ENCODE assay signal across 1 cellular context in the genomic region with DNA sequence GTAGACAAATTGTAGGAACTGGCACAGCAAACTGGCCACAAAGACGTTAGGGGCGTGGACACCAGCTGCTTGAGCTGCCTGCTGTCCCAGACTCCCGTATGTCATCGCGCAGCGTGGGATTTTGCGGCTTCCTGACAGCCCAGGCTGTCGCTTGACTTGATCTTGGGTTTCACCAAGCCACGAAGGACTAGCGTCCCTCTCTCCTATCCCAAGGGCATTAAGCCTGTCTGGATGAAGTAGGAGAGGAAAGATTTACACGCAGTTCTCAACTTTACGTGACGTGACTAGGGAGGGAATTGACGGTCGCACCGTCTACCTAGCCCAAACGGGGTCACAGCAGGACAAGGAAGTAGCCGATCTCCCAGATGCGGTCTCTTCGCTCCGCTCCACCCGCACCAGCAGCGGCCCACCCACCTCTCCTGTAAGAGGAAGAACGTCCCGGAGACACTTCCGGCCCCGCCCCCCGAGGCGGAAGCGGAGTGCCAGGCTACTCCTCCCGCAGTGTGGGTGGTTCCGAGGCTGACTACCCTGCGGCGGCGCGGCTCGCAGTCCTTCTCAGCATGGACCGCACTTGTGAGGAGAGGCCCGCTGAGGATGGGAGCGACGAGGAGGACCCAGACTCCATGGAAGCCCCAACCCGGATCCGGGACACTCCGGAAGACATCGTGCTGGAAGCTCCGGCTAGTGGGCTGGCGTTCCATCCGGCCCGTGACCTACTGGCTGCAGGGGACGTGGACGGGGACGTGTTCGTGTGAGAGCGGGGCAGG.
TF ChIP-seq lines count a peak whose summit lies in the region.

A gene with protein sequence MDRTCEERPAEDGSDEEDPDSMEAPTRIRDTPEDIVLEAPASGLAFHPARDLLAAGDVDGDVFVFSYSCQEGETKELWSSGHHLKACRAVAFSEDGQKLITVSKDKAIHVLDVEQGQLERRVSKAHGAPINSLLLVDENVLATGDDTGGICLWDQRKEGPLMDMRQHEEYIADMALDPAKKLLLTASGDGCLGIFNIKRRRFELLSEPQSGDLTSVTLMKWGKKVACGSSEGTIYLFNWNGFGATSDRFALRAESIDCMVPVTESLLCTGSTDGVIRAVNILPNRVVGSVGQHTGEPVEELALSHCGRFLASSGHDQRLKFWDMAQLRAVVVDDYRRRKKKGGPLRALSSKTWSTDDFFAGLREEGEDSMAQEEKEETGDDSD (plus strand): TSS at position 552 of the 767 bp plus-strand sequence. CDS start 9 bp downstream, at position 561.

TF ChIP-seq in K562, 482 proteins besides CTCF, POLR2A, EP300 and RAD21 (continued from another document and continues in another):
- TF ChIP-seq, protein P1, sequence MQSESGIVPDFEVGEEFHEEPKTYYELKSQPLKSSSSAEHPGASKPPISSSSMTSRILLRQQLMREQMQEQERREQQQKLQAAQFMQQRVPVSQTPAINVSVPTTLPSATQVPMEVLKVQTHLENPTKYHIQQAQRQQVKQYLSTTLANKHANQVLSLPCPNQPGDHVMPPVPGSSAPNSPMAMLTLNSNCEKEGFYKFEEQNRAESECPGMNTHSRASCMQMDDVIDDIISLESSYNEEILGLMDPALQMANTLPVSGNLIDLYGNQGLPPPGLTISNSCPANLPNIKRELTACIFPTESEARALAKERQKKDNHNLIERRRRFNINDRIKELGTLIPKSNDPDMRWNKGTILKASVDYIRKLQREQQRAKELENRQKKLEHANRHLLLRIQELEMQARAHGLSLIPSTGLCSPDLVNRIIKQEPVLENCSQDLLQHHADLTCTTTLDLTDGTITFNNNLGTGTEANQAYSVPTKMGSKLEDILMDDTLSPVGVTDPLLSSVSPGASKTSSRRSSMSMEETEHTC (IDR thresholded peaks at IDR 0.05): no peak
- TF ChIP-seq ZEB2 (IDR thresholded peaks at IDR 0.05): peak; percentile 43; the same call in 1 of the 2 replicates
- peak; percentile 94 for TF ChIP-seq KDM5B (IDR thresholded peaks at IDR 0.05; ENCODE audit: insufficient replicate concordance, low read depth, low read length)
- no peak for TF ChIP-seq KHSRP (IDR thresholded peaks at IDR 0.05)
- TF ChIP-seq POU5F1 (IDR thresholded peaks at IDR 0.05; ENCODE audit: borderline replicate concordance, low read depth, low read length, partially characterized antibody): no peak
- peak; percentile 87 for TF ChIP-seq ATF7 (IDR thresholded peaks at IDR 0.05)
- no peak for TF ChIP-seq BRF1 (IDR thresholded peaks at IDR 0.05; ENCODE audit: borderline replicate concordance, extremely low read depth, insufficient read length)
- no peak for TF ChIP-seq CC2D1A (IDR thresholded peaks at IDR 0.05)
- TF ChIP-seq ZC3H8 (IDR thresholded peaks at IDR 0.05): no peak
- TF ChIP-seq, protein P2, sequence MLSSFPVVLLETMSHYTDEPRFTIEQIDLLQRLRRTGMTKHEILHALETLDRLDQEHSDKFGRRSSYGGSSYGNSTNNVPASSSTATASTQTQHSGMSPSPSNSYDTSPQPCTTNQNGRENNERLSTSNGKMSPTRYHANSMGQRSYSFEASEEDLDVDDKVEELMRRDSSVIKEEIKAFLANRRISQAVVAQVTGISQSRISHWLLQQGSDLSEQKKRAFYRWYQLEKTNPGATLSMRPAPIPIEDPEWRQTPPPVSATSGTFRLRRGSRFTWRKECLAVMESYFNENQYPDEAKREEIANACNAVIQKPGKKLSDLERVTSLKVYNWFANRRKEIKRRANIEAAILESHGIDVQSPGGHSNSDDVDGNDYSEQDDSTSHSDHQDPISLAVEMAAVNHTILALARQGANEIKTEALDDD (IDR thresholded peaks at IDR 0.05): peak; percentile 41; the same call in 1 of the 2 replicates
- TF ChIP-seq, protein P3, sequence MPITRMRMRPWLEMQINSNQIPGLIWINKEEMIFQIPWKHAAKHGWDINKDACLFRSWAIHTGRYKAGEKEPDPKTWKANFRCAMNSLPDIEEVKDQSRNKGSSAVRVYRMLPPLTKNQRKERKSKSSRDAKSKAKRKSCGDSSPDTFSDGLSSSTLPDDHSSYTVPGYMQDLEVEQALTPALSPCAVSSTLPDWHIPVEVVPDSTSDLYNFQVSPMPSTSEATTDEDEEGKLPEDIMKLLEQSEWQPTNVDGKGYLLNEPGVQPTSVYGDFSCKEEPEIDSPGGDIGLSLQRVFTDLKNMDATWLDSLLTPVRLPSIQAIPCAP (CRISPR knock-in tag; IDR thresholded peaks at IDR 0.05; ENCODE audit: borderline replicate concordance): no peak
- TF ChIP-seq, protein P4, sequence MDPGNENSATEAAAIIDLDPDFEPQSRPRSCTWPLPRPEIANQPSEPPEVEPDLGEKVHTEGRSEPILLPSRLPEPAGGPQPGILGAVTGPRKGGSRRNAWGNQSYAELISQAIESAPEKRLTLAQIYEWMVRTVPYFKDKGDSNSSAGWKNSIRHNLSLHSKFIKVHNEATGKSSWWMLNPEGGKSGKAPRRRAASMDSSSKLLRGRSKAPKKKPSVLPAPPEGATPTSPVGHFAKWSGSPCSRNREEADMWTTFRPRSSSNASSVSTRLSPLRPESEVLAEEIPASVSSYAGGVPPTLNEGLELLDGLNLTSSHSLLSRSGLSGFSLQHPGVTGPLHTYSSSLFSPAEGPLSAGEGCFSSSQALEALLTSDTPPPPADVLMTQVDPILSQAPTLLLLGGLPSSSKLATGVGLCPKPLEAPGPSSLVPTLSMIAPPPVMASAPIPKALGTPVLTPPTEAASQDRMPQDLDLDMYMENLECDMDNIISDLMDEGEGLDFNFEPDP (CRISPR knock-in tag; IDR thresholded peaks at IDR 0.05): no peak
- TF ChIP-seq, protein P5, sequence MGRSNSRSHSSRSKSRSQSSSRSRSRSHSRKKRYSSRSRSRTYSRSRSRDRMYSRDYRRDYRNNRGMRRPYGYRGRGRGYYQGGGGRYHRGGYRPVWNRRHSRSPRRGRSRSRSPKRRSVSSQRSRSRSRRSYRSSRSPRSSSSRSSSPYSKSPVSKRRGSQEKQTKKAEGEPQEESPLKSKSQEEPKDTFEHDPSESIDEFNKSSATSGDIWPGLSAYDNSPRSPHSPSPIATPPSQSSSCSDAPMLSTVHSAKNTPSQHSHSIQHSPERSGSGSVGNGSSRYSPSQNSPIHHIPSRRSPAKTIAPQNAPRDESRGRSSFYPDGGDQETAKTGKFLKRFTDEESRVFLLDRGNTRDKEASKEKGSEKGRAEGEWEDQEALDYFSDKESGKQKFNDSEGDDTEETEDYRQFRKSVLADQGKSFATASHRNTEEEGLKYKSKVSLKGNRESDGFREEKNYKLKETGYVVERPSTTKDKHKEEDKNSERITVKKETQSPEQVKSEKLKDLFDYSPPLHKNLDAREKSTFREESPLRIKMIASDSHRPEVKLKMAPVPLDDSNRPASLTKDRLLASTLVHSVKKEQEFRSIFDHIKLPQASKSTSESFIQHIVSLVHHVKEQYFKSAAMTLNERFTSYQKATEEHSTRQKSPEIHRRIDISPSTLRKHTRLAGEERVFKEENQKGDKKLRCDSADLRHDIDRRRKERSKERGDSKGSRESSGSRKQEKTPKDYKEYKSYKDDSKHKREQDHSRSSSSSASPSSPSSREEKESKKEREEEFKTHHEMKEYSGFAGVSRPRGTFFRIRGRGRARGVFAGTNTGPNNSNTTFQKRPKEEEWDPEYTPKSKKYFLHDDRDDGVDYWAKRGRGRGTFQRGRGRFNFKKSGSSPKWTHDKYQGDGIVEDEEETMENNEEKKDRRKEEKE (IDR thresholded peaks at IDR 0.05; ENCODE audit: borderline replicate concordance in 1 of 2, control insufficient read depth in 1 of 2, low read depth in 2 of 2, low read length in 1 of 2): peak in 1 of 2 experiments; percentile 82; a peak in 1 of 4 replicates
- TF ChIP-seq CBX1 (IDR thresholded peaks at IDR 0.05; ENCODE audit: low read depth): no peak; the same call in 1 of the 2 replicates
- TF ChIP-seq ZNF695 (CRISPR knock-in tag; IDR thresholded peaks at IDR 0.05): no peak
- TF ChIP-seq, protein P6, sequence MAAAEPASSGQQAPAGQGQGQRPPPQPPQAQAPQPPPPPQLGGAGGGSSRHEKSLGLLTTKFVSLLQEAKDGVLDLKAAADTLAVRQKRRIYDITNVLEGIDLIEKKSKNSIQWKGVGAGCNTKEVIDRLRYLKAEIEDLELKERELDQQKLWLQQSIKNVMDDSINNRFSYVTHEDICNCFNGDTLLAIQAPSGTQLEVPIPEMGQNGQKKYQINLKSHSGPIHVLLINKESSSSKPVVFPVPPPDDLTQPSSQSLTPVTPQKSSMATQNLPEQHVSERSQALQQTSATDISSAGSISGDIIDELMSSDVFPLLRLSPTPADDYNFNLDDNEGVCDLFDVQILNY (CRISPR knock-in tag; IDR thresholded peaks at IDR 0.05): no peak
- no peak for TF ChIP-seq KAT2B (IDR thresholded peaks at IDR 0.05; ENCODE audit: low read depth, low read length)
- TF ChIP-seq NCOA6 (IDR thresholded peaks at IDR 0.05): 0 out of 2 replicates have a peak, but pooled peaks have one; percentile 25
- TF ChIP-seq ETS2 (tag; IDR thresholded peaks at IDR 0.05; ENCODE audit: borderline replicate concordance, poor library complexity, severe bottlenecking): no peak
- TF ChIP-seq NFRKB (IDR thresholded peaks at IDR 0.05; ENCODE audit: low read depth): no peak; the same call in 1 of the 2 replicates
- TF ChIP-seq MXI1 (IDR thresholded peaks at IDR 0.05; ENCODE audit: low read depth, low read length): peak; percentile 35
- TF ChIP-seq ZNF197 (CRISPR knock-in tag; IDR thresholded peaks at IDR 0.05; ENCODE audit: low read depth): no peak
- TF ChIP-seq TCF3 (CRISPR knock-in tag; IDR thresholded peaks at IDR 0.05): peak; percentile 50; the same call in 1 of the 2 replicates
- TF ChIP-seq, protein P7, sequence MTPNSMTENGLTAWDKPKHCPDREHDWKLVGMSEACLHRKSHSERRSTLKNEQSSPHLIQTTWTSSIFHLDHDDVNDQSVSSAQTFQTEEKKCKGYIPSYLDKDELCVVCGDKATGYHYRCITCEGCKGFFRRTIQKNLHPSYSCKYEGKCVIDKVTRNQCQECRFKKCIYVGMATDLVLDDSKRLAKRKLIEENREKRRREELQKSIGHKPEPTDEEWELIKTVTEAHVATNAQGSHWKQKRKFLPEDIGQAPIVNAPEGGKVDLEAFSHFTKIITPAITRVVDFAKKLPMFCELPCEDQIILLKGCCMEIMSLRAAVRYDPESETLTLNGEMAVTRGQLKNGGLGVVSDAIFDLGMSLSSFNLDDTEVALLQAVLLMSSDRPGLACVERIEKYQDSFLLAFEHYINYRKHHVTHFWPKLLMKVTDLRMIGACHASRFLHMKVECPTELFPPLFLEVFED (CRISPR knock-in tag; conservative IDR thresholded peaks at IDR 0.05): peak; percentile 60
- TF ChIP-seq, protein P8, sequence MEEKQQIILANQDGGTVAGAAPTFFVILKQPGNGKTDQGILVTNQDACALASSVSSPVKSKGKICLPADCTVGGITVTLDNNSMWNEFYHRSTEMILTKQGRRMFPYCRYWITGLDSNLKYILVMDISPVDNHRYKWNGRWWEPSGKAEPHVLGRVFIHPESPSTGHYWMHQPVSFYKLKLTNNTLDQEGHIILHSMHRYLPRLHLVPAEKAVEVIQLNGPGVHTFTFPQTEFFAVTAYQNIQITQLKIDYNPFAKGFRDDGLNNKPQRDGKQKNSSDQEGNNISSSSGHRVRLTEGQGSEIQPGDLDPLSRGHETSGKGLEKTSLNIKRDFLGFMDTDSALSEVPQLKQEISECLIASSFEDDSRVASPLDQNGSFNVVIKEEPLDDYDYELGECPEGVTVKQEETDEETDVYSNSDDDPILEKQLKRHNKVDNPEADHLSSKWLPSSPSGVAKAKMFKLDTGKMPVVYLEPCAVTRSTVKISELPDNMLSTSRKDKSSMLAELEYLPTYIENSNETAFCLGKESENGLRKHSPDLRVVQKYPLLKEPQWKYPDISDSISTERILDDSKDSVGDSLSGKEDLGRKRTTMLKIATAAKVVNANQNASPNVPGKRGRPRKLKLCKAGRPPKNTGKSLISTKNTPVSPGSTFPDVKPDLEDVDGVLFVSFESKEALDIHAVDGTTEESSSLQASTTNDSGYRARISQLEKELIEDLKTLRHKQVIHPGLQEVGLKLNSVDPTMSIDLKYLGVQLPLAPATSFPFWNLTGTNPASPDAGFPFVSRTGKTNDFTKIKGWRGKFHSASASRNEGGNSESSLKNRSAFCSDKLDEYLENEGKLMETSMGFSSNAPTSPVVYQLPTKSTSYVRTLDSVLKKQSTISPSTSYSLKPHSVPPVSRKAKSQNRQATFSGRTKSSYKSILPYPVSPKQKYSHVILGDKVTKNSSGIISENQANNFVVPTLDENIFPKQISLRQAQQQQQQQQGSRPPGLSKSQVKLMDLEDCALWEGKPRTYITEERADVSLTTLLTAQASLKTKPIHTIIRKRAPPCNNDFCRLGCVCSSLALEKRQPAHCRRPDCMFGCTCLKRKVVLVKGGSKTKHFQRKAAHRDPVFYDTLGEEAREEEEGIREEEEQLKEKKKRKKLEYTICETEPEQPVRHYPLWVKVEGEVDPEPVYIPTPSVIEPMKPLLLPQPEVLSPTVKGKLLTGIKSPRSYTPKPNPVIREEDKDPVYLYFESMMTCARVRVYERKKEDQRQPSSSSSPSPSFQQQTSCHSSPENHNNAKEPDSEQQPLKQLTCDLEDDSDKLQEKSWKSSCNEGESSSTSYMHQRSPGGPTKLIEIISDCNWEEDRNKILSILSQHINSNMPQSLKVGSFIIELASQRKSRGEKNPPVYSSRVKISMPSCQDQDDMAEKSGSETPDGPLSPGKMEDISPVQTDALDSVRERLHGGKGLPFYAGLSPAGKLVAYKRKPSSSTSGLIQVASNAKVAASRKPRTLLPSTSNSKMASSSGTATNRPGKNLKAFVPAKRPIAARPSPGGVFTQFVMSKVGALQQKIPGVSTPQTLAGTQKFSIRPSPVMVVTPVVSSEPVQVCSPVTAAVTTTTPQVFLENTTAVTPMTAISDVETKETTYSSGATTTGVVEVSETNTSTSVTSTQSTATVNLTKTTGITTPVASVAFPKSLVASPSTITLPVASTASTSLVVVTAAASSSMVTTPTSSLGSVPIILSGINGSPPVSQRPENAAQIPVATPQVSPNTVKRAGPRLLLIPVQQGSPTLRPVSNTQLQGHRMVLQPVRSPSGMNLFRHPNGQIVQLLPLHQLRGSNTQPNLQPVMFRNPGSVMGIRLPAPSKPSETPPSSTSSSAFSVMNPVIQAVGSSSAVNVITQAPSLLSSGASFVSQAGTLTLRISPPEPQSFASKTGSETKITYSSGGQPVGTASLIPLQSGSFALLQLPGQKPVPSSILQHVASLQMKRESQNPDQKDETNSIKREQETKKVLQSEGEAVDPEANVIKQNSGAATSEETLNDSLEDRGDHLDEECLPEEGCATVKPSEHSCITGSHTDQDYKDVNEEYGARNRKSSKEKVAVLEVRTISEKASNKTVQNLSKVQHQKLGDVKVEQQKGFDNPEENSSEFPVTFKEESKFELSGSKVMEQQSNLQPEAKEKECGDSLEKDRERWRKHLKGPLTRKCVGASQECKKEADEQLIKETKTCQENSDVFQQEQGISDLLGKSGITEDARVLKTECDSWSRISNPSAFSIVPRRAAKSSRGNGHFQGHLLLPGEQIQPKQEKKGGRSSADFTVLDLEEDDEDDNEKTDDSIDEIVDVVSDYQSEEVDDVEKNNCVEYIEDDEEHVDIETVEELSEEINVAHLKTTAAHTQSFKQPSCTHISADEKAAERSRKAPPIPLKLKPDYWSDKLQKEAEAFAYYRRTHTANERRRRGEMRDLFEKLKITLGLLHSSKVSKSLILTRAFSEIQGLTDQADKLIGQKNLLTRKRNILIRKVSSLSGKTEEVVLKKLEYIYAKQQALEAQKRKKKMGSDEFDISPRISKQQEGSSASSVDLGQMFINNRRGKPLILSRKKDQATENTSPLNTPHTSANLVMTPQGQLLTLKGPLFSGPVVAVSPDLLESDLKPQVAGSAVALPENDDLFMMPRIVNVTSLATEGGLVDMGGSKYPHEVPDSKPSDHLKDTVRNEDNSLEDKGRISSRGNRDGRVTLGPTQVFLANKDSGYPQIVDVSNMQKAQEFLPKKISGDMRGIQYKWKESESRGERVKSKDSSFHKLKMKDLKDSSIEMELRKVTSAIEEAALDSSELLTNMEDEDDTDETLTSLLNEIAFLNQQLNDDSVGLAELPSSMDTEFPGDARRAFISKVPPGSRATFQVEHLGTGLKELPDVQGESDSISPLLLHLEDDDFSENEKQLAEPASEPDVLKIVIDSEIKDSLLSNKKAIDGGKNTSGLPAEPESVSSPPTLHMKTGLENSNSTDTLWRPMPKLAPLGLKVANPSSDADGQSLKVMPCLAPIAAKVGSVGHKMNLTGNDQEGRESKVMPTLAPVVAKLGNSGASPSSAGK (IDR thresholded peaks at IDR 0.05): 0 out of 2 replicates have a peak, but pooled peaks have one; percentile 23
